11 cellular contexts compared by ENCODE assay signal in the genomic region with DNA sequence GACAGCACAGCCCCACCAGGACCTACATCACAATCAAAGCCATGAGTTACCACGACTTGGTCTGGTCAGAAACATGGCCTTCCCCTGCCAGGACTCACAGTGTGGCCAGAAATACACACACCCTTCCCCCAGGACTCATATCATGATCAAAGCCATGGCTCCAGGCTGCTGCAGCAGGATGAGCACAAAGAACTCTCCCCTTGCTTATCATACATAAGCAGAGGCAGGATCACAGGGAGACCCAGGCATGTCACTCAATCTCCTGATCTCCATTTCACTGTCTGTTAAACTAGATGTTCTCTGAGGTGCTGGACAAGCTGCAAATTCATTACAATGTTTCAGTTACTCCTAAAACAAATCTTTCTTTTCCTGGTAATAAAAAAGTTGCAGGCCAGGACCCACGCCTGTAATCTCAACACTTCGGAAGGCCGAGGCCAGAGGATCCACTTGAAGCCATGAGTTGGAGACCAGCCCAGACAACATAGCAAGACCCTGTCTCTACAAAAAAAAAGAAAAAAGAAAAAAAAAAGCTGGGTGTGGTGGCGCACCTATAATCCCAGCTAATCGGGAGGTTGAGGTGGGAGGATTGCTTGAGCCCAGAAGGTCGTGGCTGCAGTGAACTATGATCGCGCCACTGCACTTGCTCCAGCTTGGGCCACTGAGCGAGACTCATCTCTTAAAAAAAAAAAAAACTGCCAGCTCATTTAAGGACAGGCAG. TPM values are rescaled to one million over a fixed set of nuclear protein-coding genes. Genes with fewer than 3 reads are reported as not detected.
DNase-seq lines count a peak whose midpoint lies in the region; ATAC-seq and TF ChIP-seq lines count a peak whose summit lies in the region.
"Had no signal": no experiment of that assay in that cellular context is flagged by ENCODE, and none has a peak within 500 bp of the region (broad histone marks: within the 10 kb centered on the region; RNA-seq: fewer than 3 reads in every experiment).

No MANE protein-coding gene starts in this region.

- peak overlapping the region; percentile 71 for H3K4me2 ChIP-seq in SU-DHL-6 (ENCODE audit: low read depth, low read length, poor library complexity, severe bottlenecking)
- peak overlapping the region; percentile 94 for H3K4me2 ChIP-seq in fibroblast of lung (ENCODE audit: extremely low read depth, insufficient read depth, low read length)

- H3K27me3 ChIP-seq in right atrium auricular region, result no peaks in the 10 kb centered on the region
- no peaks in the 10 kb centered on the region for H3K27me3 ChIP-seq in SU-DHL-6 (ENCODE audit: low read length)
- no peaks in the 10 kb centered on the region for H3K27me3 ChIP-seq in fibroblast of lung (ENCODE audit: control insufficient read depth, insufficient read depth, low read length)
- H3K27me3 ChIP-seq in testis, result no peaks in the 10 kb centered on the region
- H3K27me3 ChIP-seq: gastroesophageal sphincter had no signal

- TF ChIP-seq POLR2A in testis (IDR thresholded peaks at IDR 0.05), result no peak

- no peak overlapping the region for H3K27ac ChIP-seq in right atrium auricular region
- no peak overlapping the region for H3K27ac ChIP-seq in SU-DHL-6 (ENCODE audit: low read depth, low read length)
- H3K27ac ChIP-seq in fibroblast of lung (ENCODE audit: insufficient read depth, low read length), result no peak overlapping the region
- H3K27ac ChIP-seq in testis, result peak overlapping the region; percentile 7 to 70
- H3K27ac ChIP-seq: psoas muscle had no signal

- H3K9me3 ChIP-seq in right atrium auricular region (no peaks in the 10 kb centered on the region), SU-DHL-6 (ENCODE audit: insufficient read depth, low read length) (no peaks in the 10 kb centered on the region), fibroblast of lung (ENCODE audit: control insufficient read depth, insufficient read depth, low read depth, low read length) (no peaks in the 10 kb centered on the region), testis (no peaks in the 10 kb centered on the region)
- H3K9me3 ChIP-seq: gastroesophageal sphincter, psoas muscle had no signal

- H3K9ac ChIP-seq in SU-DHL-6 (ENCODE audit: low read length), result peak overlapping the region; percentile 63; the same call in 1 of the 2 replicates
- H3K9ac ChIP-seq in fibroblast of lung (ENCODE audit: insufficient read depth, low read length), result no peak overlapping the region

- H3K4me1 ChIP-seq in right atrium auricular region (peaks cover 2 to 39% of the 10 kb centered on the region in 2 donors), fibroblast of lung (ENCODE audit: control insufficient read depth, extremely low read depth, insufficient read depth, low read length) (peaks cover 20% of the 10 kb centered on the region), testis (peaks cover 35% of the 10 kb centered on the region)

- intact Hi-C loops in Right ventricle myocardium superior (cut with DNase I) (no loop called here), testis (cut with DNase I; ENCODE audit: low total_unique reads) (no loop called here)

- peaks cover 10% of the 10 kb centered on the region; the same call in 1 of the 2 replicates for H3F3A ChIP-seq in SU-DHL-6 (ENCODE audit: insufficient read depth)

- TF ChIP-seq CTCF in right atrium auricular region (IDR thresholded peaks at IDR 0.05) (no peak), SU-DHL-6 (IDR thresholded peaks at IDR 0.05; ENCODE audit: insufficient read depth, low read length, poor library complexity, severe bottlenecking) (no peak), fibroblast of lung (conservative IDR thresholded peaks at IDR 0.05 in 1 of 2, IDR thresholded peaks at IDR 0.05 in 1 of 2; ENCODE audit: low read depth in 1 of 2, low read length in 2 of 2) (no peak), testis (IDR thresholded peaks at IDR 0.05) (no peak)

- H4K20me1 ChIP-seq in SU-DHL-6 (ENCODE audit: low read depth, low read length) (no peaks in the 10 kb centered on the region), fibroblast of lung (ENCODE audit: control insufficient read depth, extremely low read depth, insufficient read depth, low read length) (no peaks in the 10 kb centered on the region)

- H3K36me3 ChIP-seq in right atrium auricular region (no peaks in the 10 kb centered on the region), SU-DHL-6 (ENCODE audit: low read length) (no peaks in the 10 kb centered on the region), fibroblast of lung (ENCODE audit: control insufficient read depth, insufficient read depth, low read length) (no peaks in the 10 kb centered on the region), testis (ENCODE audit: low read depth, missing control alignments) (no peaks in the 10 kb centered on the region)
- H3K36me3 ChIP-seq: gastroesophageal sphincter had no signal

- 66 to 68% methylated on average over 10 of the region's 10 CpGs for WGBS in testis, 2 donors

- H3K4me3 ChIP-seq in right atrium auricular region (no peak overlapping the region), SU-DHL-6 (ENCODE audit: insufficient read depth, low read length, poor library complexity, severe bottlenecking) (no peak overlapping the region), fibroblast of lung (replicated peaks in 1 of 4; ENCODE audit: control extremely low read depth in 1 of 4, insufficient read depth in 1 of 4, low read depth in 3 of 4, low read length in 4 of 4) (no peak overlapping the region), testis (peak overlapping the region in 1 of 2 donors; percentile 70)

- H2AFZ ChIP-seq in SU-DHL-6 (ENCODE audit: low read depth, low read length, severe bottlenecking), result no peak overlapping the region
- H2AFZ ChIP-seq in fibroblast of lung (ENCODE audit: low read length), result no peak overlapping the region

- H3K79me2 ChIP-seq in SU-DHL-6 (ENCODE audit: insufficient read depth, low read length), result no peaks in the 10 kb centered on the region
- H3K79me2 ChIP-seq in fibroblast of lung (ENCODE audit: control insufficient read depth, insufficient read depth, low read length), result no peaks in the 10 kb centered on the region

- H3K9me2 ChIP-seq in SU-DHL-6 (replicated peaks; ENCODE audit: insufficient read depth, low read length), result no peaks in the 10 kb centered on the region

- DNase-seq in Right ventricle myocardium superior (peak; percentile 21), right atrium auricular region (ENCODE audit: low spot score) (no peak), fibroblast of lung (ENCODE audit: low read depth in 2 of 2) (no peak), testis (peak; percentile 83), globus pallidus (ENCODE audit: low spot score) (no peak), NCI-H446 (lab: John Stamatoyannopoulos, UW) (no peak)
- DNase-seq: DMS153, psoas muscle had no signal

- ATAC-seq in Right ventricle myocardium superior (ENCODE audit: poor library complexity) (no peak), HG03108 (IDR thresholded peaks at IDR 0.05; ENCODE audit: unreplicated experiment) (no peak)
- ATAC-seq: gastroesophageal sphincter, psoas muscle had no signal

RNA-seq across cellular contexts. Expression of a gene that starts 1.2 kb away (rescaled TPM):
- total RNA-seq in Right ventricle myocardium superior (1.1 TPM), right atrium auricular region (1 to 10 TPM in 1 of 2 donors, under 1 TPM in 1; 0.59 to 1.2 TPM), fibroblast of lung (6.7 and 12.2 TPM in 2 replicates), testis (100 to 1,000 TPM; 134 to 136 TPM)
- polyA plus RNA-seq in fibroblast of lung (4.9 and 9.3 TPM in 2 replicates), testis (ENCODE audit: insufficient read depth, low read depth, low replicate concordance) (57.3 TPM)
- polyA plus RNA-seq in fibroblast of lung (2012), result 4.8 and 7.8 TPM in 2 replicates
- polyA minus RNA-seq in fibroblast of lung (ENCODE audit: low replicate concordance), result 11.7 and 16.5 TPM in 2 replicates

RNA-seq across cellular contexts. Expression of a gene that starts 8.2 kb away (rescaled TPM):
- total RNA-seq in Right ventricle myocardium superior, result not detected
- not detected for total RNA-seq in right atrium auricular region
- total RNA-seq in fibroblast of lung, result 0.26 and 0.66 TPM in 2 replicates
- 0.07 and 0.27 TPM in 2 replicates for polyA plus RNA-seq in fibroblast of lung
- polyA plus RNA-seq in fibroblast of lung (2012), result 0.32 and 0.40 TPM in 2 replicates
- polyA minus RNA-seq in fibroblast of lung (ENCODE audit: low replicate concordance), result 3.8 TPM in 1 of 2 replicates, not detected in the other
- total RNA-seq in testis, result 1 to 10 TPM in 1 of 2 donors, under 1 TPM in 1; 0.87 to 1.2 TPM
- polyA plus RNA-seq in testis (ENCODE audit: insufficient read depth, low read depth, low replicate concordance), result 0.86 TPM

RNA-seq across cellular contexts. Expression of a gene that starts 39.7 kb away (rescaled TPM):
- total RNA-seq in Right ventricle myocardium superior (16.1 TPM), right atrium auricular region (1 to 10 TPM; 1.9 to 2.6 TPM), fibroblast of lung (15.9 and 36.7 TPM in 2 replicates), testis (10 to 100 TPM; 34.1 to 39.1 TPM)
- polyA plus RNA-seq in fibroblast of lung (3.4 and 3.6 TPM in 2 replicates), testis (ENCODE audit: insufficient read depth, low read depth, low replicate concordance) (19.9 TPM)
- polyA plus RNA-seq in fibroblast of lung (2012), result 14.5 and 16.0 TPM in 2 replicates
- 23.6 and 24.3 TPM in 2 replicates for polyA minus RNA-seq in fibroblast of lung (ENCODE audit: low replicate concordance)

RNA-seq across cellular contexts. Expression of a gene that starts 51.4 kb away (rescaled TPM):
- total RNA-seq in Right ventricle myocardium superior, result 47.9 TPM
- total RNA-seq in right atrium auricular region, result 100 to 1,000 TPM in 1 of 2 donors, 10 to 100 TPM in 1; 66.9 to 120 TPM
- 92.7 and 136 TPM in 2 replicates for total RNA-seq in fibroblast of lung
- polyA plus RNA-seq in fibroblast of lung, result 139 and 172 TPM in 2 replicates
- polyA plus RNA-seq in fibroblast of lung (2012), result 222 and 271 TPM in 2 replicates
- 473 and 503 TPM in 2 replicates for polyA minus RNA-seq in fibroblast of lung (ENCODE audit: low replicate concordance)
- 100 to 1,000 TPM; 101 to 146 TPM for total RNA-seq in testis
- 117 TPM for polyA plus RNA-seq in testis (ENCODE audit: insufficient read depth, low read depth, low replicate concordance)

RNA-seq across cellular contexts. Expression of a gene that starts 54.1 kb away (rescaled TPM):
- total RNA-seq in Right ventricle myocardium superior (1,265 TPM), right atrium auricular region (100 to 1,000 TPM; 847 to 948 TPM), fibroblast of lung (294 and 366 TPM in 2 replicates), testis (100 to 1,000 TPM; 282 to 287 TPM)
- polyA plus RNA-seq in fibroblast of lung (226 and 289 TPM in 2 replicates), testis (ENCODE audit: insufficient read depth, low read depth, low replicate concordance) (281 TPM)
- polyA plus RNA-seq in fibroblast of lung (2012), result 236 and 297 TPM in 2 replicates
- polyA minus RNA-seq in fibroblast of lung (ENCODE audit: low replicate concordance), result 1,337 and 1,368 TPM in 2 replicates

Comparison
In these comparisons a context has a peak if more than half of its experiments do, and no peak if none do; other contexts are left out.
1. DNase-seq: peak in Right ventricle myocardium superior (single experiment) and testis (single experiment); none in right atrium auricular region (single experiment), fibroblast of lung (0 of 2), globus pallidus (single experiment) and NCI-H446 (0 of 2).
2. H3K27ac ChIP-seq: peak in testis (2 of 2); none in right atrium auricular region (0 of 2), SU-DHL-6 (single experiment) and fibroblast of lung (single experiment).
3. RNA of a gene that starts 1.2 kb away (total RNA-seq): 134 to 136 TPM in testis; 6.7 to 12.2 TPM in fibroblast of lung, 0.59 to 1.2 TPM in right atrium auricular region and 1.1 TPM in Right ventricle myocardium superior (single experiment); every median in the first group is over 10 times any median in the second.